1 cellular context compared by ENCODE assay signal in the genomic region with DNA sequence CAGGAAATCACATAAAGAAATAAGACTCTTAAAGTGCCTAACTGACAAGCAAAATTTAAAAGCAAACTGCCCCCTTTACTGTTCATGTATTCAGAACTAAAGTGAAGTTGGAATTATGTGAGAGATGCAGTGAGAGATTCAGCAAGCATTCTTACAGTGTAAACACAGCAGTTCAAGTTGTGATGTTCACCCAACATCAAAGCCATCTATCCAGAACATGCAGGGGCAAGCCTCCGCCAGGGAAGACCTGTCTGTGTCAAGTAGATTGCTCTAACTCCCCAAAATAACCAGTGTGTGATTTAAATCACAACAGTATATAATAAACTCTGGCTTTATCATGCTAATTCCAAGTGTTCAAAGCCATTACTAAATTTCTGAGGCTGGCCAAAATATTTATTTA.
TF ChIP-seq lines count a peak whose summit lies in the region.

No MANE protein-coding gene starts in this region.

TF ChIP-seq in WTC11, 78 proteins besides CTCF, POLR2A, EP300 and RAD21 (continued from another document):
- TF ChIP-seq, protein P1, sequence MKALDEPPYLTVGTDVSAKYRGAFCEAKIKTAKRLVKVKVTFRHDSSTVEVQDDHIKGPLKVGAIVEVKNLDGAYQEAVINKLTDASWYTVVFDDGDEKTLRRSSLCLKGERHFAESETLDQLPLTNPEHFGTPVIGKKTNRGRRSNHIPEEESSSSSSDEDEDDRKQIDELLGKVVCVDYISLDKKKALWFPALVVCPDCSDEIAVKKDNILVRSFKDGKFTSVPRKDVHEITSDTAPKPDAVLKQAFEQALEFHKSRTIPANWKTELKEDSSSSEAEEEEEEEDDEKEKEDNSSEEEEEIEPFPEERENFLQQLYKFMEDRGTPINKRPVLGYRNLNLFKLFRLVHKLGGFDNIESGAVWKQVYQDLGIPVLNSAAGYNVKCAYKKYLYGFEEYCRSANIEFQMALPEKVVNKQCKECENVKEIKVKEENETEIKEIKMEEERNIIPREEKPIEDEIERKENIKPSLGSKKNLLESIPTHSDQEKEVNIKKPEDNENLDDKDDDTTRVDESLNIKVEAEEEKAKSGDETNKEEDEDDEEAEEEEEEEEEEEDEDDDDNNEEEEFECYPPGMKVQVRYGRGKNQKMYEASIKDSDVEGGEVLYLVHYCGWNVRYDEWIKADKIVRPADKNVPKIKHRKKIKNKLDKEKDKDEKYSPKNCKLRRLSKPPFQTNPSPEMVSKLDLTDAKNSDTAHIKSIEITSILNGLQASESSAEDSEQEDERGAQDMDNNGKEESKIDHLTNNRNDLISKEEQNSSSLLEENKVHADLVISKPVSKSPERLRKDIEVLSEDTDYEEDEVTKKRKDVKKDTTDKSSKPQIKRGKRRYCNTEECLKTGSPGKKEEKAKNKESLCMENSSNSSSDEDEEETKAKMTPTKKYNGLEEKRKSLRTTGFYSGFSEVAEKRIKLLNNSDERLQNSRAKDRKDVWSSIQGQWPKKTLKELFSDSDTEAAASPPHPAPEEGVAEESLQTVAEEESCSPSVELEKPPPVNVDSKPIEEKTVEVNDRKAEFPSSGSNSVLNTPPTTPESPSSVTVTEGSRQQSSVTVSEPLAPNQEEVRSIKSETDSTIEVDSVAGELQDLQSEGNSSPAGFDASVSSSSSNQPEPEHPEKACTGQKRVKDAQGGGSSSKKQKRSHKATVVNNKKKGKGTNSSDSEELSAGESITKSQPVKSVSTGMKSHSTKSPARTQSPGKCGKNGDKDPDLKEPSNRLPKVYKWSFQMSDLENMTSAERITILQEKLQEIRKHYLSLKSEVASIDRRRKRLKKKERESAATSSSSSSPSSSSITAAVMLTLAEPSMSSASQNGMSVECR (CRISPR knock-in tag; IDR thresholded peaks at IDR 0.05; ENCODE audit: borderline replicate concordance), result no peak
- TF ChIP-seq ERG (CRISPR knock-in tag; IDR thresholded peaks at IDR 0.05), result no peak
- no peak for TF ChIP-seq ZNF263 (CRISPR knock-in tag; IDR thresholded peaks at IDR 0.05; ENCODE audit: low read depth)
- TF ChIP-seq ZNF416 (CRISPR knock-in tag; IDR thresholded peaks at IDR 0.05), result no peak
- TF ChIP-seq AFF4 (CRISPR knock-in tag; IDR thresholded peaks at IDR 0.05; ENCODE audit: borderline replicate concordance), result no peak
- no peak for TF ChIP-seq NR3C1 (CRISPR knock-in tag; conservative IDR thresholded peaks at IDR 0.05; ENCODE audit: low read depth)
- no peak for TF ChIP-seq ZNF423 (CRISPR knock-in tag; IDR thresholded peaks at IDR 0.05)
- no peak for TF ChIP-seq ATF6 (CRISPR knock-in tag; IDR thresholded peaks at IDR 0.05)
- no peak for TF ChIP-seq MLX (CRISPR knock-in tag; IDR thresholded peaks at IDR 0.05)
